In genomic region chr7:135977020-135977741, GRCh38 we compare ENCODE assay signal across 8 cellular contexts. TPM values are rescaled to one million over a fixed set of nuclear protein-coding genes. Genes with fewer than 3 reads are reported as not detected.
A peak's percentile ranks its signal among the peaks of the same experiment; 100 is the strongest.
DNase-seq lines count a peak whose midpoint lies in the region; ATAC-seq, FAIRE-seq and TF ChIP-seq lines count a peak whose summit lies in the region.

MTPN (minus strand) TSS chr7:135977359; CDS start chr7:135977100, 259 bp downstream.

- no peak for TF ChIP-seq CTCF in CD14-positive monocyte (IDR thresholded peaks at IDR 0.05)
- TF ChIP-seq CTCF in HepG2 (CRISPR knock-in tag; IDR thresholded peaks at IDR 0.05), result no peak

- H3K4me1 ChIP-seq in HepG2 (ENCODE audit: insufficient read depth, low read length), result peaks cover 32% of the 10 kb centered on the region

- peak within 1 kb of the TSS; percentile 91 for H2AFZ ChIP-seq in HepG2 (ENCODE audit: low read length)

- peak within 1 kb of the TSS; percentile 77 for H3K9ac ChIP-seq in HepG2 (ENCODE audit: insufficient read depth, low read depth, low read length)

- POLR2A ChIA-PET in HepG2 (lab: Yijun Ruan, JAX), result interaction anchor here (0.6 kb wide), 1 partner anchor 33 kb away, joined by 3 read pairs; no protein-coding TSS in a partner anchor

- peak; percentile 65 to 75 for TF ChIP-seq POLR2A in HepG2 (IDR thresholded peaks at IDR 0.05; ENCODE audit: insufficient read depth in 1 of 2, low read depth in 2 of 2, low read length in 2 of 2)

- peaks cover 76% of the 10 kb centered on the region for H3K4me1 Mint-ChIP-seq in CD14-positive monocyte

- H3K4me3 ChIP-seq in HepG2 (replicated peaks in 1 of 3; ENCODE audit: insufficient read depth in 1 of 3, low read depth in 2 of 3, low read length in 3 of 3), result peak within 1 kb of the TSS; percentile 98 to 100 (median 100)

- peaks cover 0 to 6% of the 10 kb centered on the region in 2 experiments; a peak in 1 of 5 replicates for H3K36me3 ChIP-seq in HepG2 (replicated peaks in 1 of 2; ENCODE audit: control insufficient read depth in 1 of 2, insufficient read depth in 2 of 2, low read length in 2 of 2)

- in situ Hi-C loops in HepG2 (cut with HindIII; ENCODE audit: extremely low pct_ligation_motif_present, low pct_unique_long_range_greater_than_20kb), result no loop called here

- TF ChIP-seq EP300 in HepG2 (IDR thresholded peaks at IDR 0.05; ENCODE audit: low read depth in 2 of 2, low read length in 2 of 2) (0 out of 4 replicates have a peak, but pooled peaks of 1 of the 2 experiments have one; percentile 15), HepG2 (CRISPR knock-in tag; IDR thresholded peaks at IDR 0.05; ENCODE audit: borderline replicate concordance) (no peak)

- H3K4me3 Mint-ChIP-seq in CD14-positive monocyte, result peak within 1 kb of the TSS; percentile 90 to 99

- peaks cover 7 to 16% of the 10 kb centered on the region in 2 donors for H3K36me3 Mint-ChIP-seq in CD14-positive monocyte

- peak within 1 kb of the TSS; percentile 90 for H3K4me2 ChIP-seq in HepG2 (ENCODE audit: low read depth, low read length)

- H3K27ac Mint-ChIP-seq in CD14-positive monocyte, result peak within 1 kb of the TSS; percentile 93 to 97 (median 95)

- H3K9me3 ChIP-seq in HepG2 (ENCODE audit: low read length), result no peaks in the 10 kb centered on the region

- peaks cover 46% of the 10 kb centered on the region for H3K79me2 ChIP-seq in HepG2 (ENCODE audit: insufficient read depth, low read length)

- H3K27ac ChIP-seq in HepG2 (ENCODE audit: extremely low read length, insufficient read depth, low read length), result peak within 1 kb of the TSS; percentile 59

- H4K20me1 ChIP-seq in HepG2 (ENCODE audit: insufficient read depth, low read length), result no peaks in the 10 kb centered on the region

- CTCF ChIA-PET in HepG2 (lab: Yijun Ruan, JAX; ENCODE audit: low intra/inter-chr PET ratio, low total read pairs), result no interaction called here

- intact Hi-C loops in CD14-positive monocyte (cut with micrococcal nuclease), result loop anchor here (5.0 to 10.0 kb wide), 4 partner anchors 35 to 420 kb away; partner anchors contain the start of genes NUP205 (in 1 of the 2) and STMP1 (in 1 of the 2)
- intact Hi-C loops in HepG2 (cut with micrococcal nuclease; ENCODE audit: unreplicated experiment), result loop anchor here (5.0 kb wide), 1 partner anchor 305 kb away; no protein-coding TSS in a partner anchor

- no peak for TF ChIP-seq RAD21 in HepG2 (CRISPR knock-in tag; IDR thresholded peaks at IDR 0.05)

- peaks cover 0 to 1% (median 1%) of the 10 kb centered on the region in 3 donors for H3K27me3 Mint-ChIP-seq in CD14-positive monocyte (ENCODE audit: low read depth in 3 of 3)

- FAIRE-seq in HepG2 (lab: Jason Lieb, UNC), result peak; percentile 77

- DNase-seq in CD14-positive monocyte (ENCODE audit: low spot score) (peak; percentile 98), NCI-H82 (lab: John Stamatoyannopoulos, UW) (peak; percentile 99), dermis microvascular lymphatic vessel endothelial cell (ENCODE audit: low read depth in 2 of 2) (peak; percentile 90 to 96), HepG2 (ENCODE audit: low spot score) (peak; percentile 96)
- peak; percentile 98 for DNase-seq in activated CD4-positive, alpha-beta T cell treated with anti-CD3 and anti-CD28 coated beads, Interleukin-2, amount 50 U/mL, for 48 hours
- peak; percentile 96 for DNase-seq in stimulated activated CD4-positive, alpha-beta T cell treated with anti-CD3 and anti-CD28 coated beads, Interleukin-4, amount 100 ng/mL, for 1 hour

- ATAC-seq in GM19397 (IDR thresholded peaks at IDR 0.05; ENCODE audit: unreplicated experiment) (peak; percentile 70), HG03571 (IDR thresholded peaks at IDR 0.05; ENCODE audit: unreplicated experiment) (peak; percentile 52), HepG2 (peak; percentile 99)

- peaks cover 0 to 2% (median 0%) of the 10 kb centered on the region in 7 donors for H3K9me3 Mint-ChIP-seq in CD14-positive monocyte

- WGBS in HepG2 (ENCODE audit: low lambda C conversion rate), result under 1% methylated on average over 33 of the region's 47 CpGs

- BruUV-seq in HepG2 (replicated peaks; lab: Mats Ljungman, UMichigan), result no TSS peak

- H3K27me3 ChIP-seq in HepG2 (ENCODE audit: control insufficient read depth in 1 of 2, insufficient read depth in 2 of 2, low read length in 2 of 2), result no peaks in the 10 kb centered on the region; a peak in 1 of 5 replicates

TF ChIP-seq in HepG2, 621 proteins besides CTCF, POLR2A, EP300 and RAD21 (continues in another document):
- TF ChIP-seq MLXIP (CRISPR knock-in tag; IDR thresholded peaks at IDR 0.05; ENCODE audit: borderline replicate concordance) (no peak), ZNF597 (CRISPR knock-in tag; IDR thresholded peaks at IDR 0.05) (no peak), FUBP1 (CRISPR knock-in tag; IDR thresholded peaks at IDR 0.05; ENCODE audit: borderline replicate concordance) (no peak), ZBTB3 (CRISPR knock-in tag; IDR thresholded peaks at IDR 0.05; ENCODE audit: borderline replicate concordance, low read depth) (no peak), DPF2 (CRISPR knock-in tag; IDR thresholded peaks at IDR 0.05; ENCODE audit: borderline replicate concordance, low read depth) (no peak), AGO2 (optimal IDR thresholded peaks at IDR 0.05; ENCODE audit: low read depth, low read length) (peak; percentile 48), SMAD9 (CRISPR knock-in tag; IDR thresholded peaks at IDR 0.05) (no peak)

RNA-seq across cellular contexts. Expression of gene MTPN, which starts in this region (rescaled TPM):
- polyA plus RNA-seq in CD14-positive monocyte (100 to 1,000 TPM; 142 to 156 TPM), HepG2 (2011; rRNA removed) (25.6 and 31.1 TPM in 2 replicates)
- total RNA-seq in dermis microvascular lymphatic vessel endothelial cell (108 TPM in 2 replicates), HepG2 (2016; rRNA removed; fragmentation: Illumina TruSeq; extraction: Trizol) (71.7 and 119 TPM in 2 replicates)
- 5.7 and 5.9 TPM in 2 replicates for total RNA-seq in HepG2 (2016; cell fraction: cytosol; rRNA removed; fragmentation: Illumina TruSeq; extraction: Trizol; ENCODE audit: low read depth)
- 72.1 and 120 TPM in 2 replicates for total RNA-seq in HepG2 (2016; cell fraction: insoluble cytoplasmic fraction; rRNA removed; fragmentation: Illumina TruSeq; extraction: Trizol)
- total RNA-seq in HepG2 (2016; cell fraction: membrane; rRNA removed; fragmentation: Illumina TruSeq; extraction: Trizol), result 39.9 and 40.8 TPM in 2 replicates
- total RNA-seq in HepG2 (2016; cell fraction: nucleus; rRNA removed; fragmentation: Illumina TruSeq; extraction: Trizol), result 33.8 and 35.3 TPM in 2 replicates
- polyA plus RNA-seq in HepG2 (2011; cell fraction: cytosol; rRNA removed), result 15.2 and 21.5 TPM in 2 replicates
- polyA plus RNA-seq in HepG2 (2011; cell fraction: nucleus; rRNA removed), result 8.0 and 9.7 TPM in 2 replicates
- polyA plus RNA-seq in HepG2 (2012), result 39.5 and 49.7 TPM in 2 replicates
- 3.8 and 3.9 TPM in 2 replicates for polyA plus RNA-seq in HepG2 (2016; cell fraction: cytosol; fragmentation: Illumina TruSeq; extraction: Trizol; ENCODE audit: low read depth)
- polyA plus RNA-seq in HepG2 (2016; cell fraction: insoluble cytoplasmic fraction; fragmentation: Illumina TruSeq; extraction: Trizol; ENCODE audit: low read depth), result 122 and 125 TPM in 2 replicates
- polyA plus RNA-seq in HepG2 (2016; cell fraction: membrane; fragmentation: Illumina TruSeq; extraction: Trizol; ENCODE audit: low read depth), result 23.7 and 24.3 TPM in 2 replicates
- polyA plus RNA-seq in HepG2 (2016; cell fraction: nucleus; fragmentation: Illumina TruSeq; extraction: Trizol; ENCODE audit: insufficient read depth, low read depth), result 32.0 and 35.0 TPM in 2 replicates
- 59.8 and 73.4 TPM in 2 replicates for polyA minus RNA-seq in HepG2 (2011; rRNA and poly(A)+ RNA removed; ENCODE audit: low replicate concordance)
- 55.1 and 57.2 TPM in 2 replicates for polyA minus RNA-seq in HepG2 (2011; cell fraction: cytosol; rRNA and poly(A)+ RNA removed)
- polyA minus RNA-seq in HepG2 (2011; cell fraction: nucleus; rRNA and poly(A)+ RNA removed), result 25.1 and 29.2 TPM in 2 replicates

Comparison
In these comparisons a context has a peak if more than half of its experiments do, and no peak if none do; other contexts are left out.
1. Peak in every context shown above with its lines: DNase-seq, ATAC-seq, H3K4me3 ChIP-seq and H3K27ac ChIP-seq.